15 cellular contexts compared by ENCODE assay signal in the genomic region with DNA sequence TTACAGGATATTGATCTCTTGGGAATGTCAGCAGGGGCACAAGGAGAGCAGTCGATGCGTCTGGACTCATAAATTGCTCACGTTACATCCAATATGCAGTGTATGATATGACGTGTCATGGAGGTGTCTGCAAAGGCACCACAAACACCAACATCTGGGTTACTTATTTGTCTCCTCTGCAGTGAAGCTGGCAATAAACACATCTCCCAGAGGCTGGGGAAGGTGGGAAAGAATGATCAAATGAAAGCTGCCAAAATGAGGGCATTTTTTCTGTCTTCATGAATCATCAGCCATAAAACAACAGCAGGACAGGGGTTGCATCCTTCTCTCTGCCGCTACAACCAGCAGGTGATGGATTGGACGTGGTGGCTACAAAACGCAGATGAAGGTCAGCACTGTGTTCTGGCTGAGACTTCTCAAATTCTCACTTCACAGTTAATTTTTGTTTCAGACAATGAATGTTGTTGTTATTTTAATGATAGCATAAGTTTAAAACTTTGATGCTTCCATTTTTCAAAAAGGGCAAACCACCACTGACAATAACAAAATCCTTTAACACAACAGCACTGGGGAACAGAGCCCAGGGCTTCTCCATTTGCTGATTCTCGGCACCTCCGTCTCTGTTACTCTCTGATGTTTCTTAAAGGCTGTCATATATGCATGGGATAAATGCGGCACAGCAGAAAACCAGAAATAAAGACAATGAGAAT.
"Had no signal": no experiment of that assay in that cellular context is flagged by ENCODE, and none has a peak within 500 bp of the region (broad histone marks: within the 10 kb centered on the region; RNA-seq: fewer than 3 reads in every experiment).

No MANE protein-coding gene starts in this region.

- H3K36me3 ChIP-seq: left lung, transverse colon had no signal

- H3K36me3 Mint-ChIP-seq: activated naive CD8-positive, alpha-beta T cell had no signal

- H3K27ac ChIP-seq: left lung, transverse colon had no signal

- H3K27me3 ChIP-seq: transverse colon had no signal

- H3K9me3 Mint-ChIP-seq: nephron had no signal

- H3K4me3 Mint-ChIP-seq: activated naive CD8-positive, alpha-beta T cell; nephron had no signal

- DNase-seq: activated CD4-positive, alpha-beta T cell treated with anti-CD3 and anti-CD28 coated beads, Interleukin-2, amount 50 U/mL, for 1 hour; activated CD4-positive, CD25-positive, alpha-beta regulatory T cell treated with anti-CD3 and anti-CD28 coated beads, Interleukin-2, amount 50 U/mL, for 72 hours; activated gamma-delta T cell; dermis blood vessel endothelial cell; foreskin fibroblast; kidney; left lung; mammary epithelial cell; stimulated activated CD4-positive, alpha-beta T cell treated with anti-CD3 and anti-CD28 coated beads, Interleukin-1b, Interleukin-23, amount 100 ng/mL, for 48 hours; stimulated activated CD8-positive, alpha-beta memory T cell treated with anti-CD3 and anti-CD28 coated beads, Interleukin-4, amount 100 ng/mL, for 48 hours; stimulated activated naive CD4-positive, alpha-beta T cell; T1000; transverse colon had no signal

- H3K27ac Mint-ChIP-seq: activated naive CD8-positive, alpha-beta T cell; nephron had no signal

- H3K9me3 ChIP-seq: left lung, transverse colon had no signal

- ATAC-seq: left lung had no signal

- H3K4me3 ChIP-seq: left lung, transverse colon had no signal
